Comparison of ENCODE assay signal across 2 cellular contexts in the genomic region with DNA sequence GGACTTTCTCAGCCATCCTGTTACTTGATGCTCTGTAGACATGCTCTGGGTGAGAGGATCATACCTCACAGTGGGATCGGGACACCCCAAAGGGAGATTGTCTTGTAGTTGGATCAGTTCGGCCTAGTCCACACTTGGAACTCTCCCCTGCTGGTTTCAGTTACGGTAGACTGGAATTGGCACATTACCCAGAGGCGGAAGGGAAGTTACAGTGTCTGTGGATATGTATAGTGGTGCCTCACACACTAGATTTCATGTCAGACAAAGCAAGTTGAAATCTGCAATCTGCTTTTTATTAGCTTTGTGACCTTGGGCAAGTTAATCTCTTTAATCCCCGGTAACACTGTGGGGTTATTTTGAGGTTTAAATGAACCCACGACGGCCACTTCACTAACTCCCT.
TF ChIP-seq lines count a peak whose summit lies in the region.

No MANE protein-coding gene starts in this region.

TF ChIP-seq in HEK293, 187 proteins besides CTCF, POLR2A, EP300 and RAD21:
- TF ChIP-seq ZNF76 (tag by site-specific recombination; IDR thresholded peaks at IDR 0.05; ENCODE audit: borderline replicate concordance, low read depth) (no peak), ZNF140 (tag by site-specific recombination; IDR thresholded peaks at IDR 0.05) (no peak), REPIN1 (tag by site-specific recombination; IDR thresholded peaks at IDR 0.05; ENCODE audit: low read depth) (no peak), ZFP41 (tag by site-specific recombination; IDR thresholded peaks at IDR 0.05; ENCODE audit: borderline replicate concordance) (no peak), ZIC2 (tag by site-specific recombination; IDR thresholded peaks at IDR 0.05) (peak; percentile 45), SP7 (tag by site-specific recombination; IDR thresholded peaks at IDR 0.05) (0 out of 2 replicates have a peak, but pooled peaks have one; percentile 66), ZNF214 (tag by site-specific recombination; IDR thresholded peaks at IDR 0.05; ENCODE audit: borderline replicate concordance) (no peak), ZNF677 (tag by site-specific recombination; IDR thresholded peaks at IDR 0.05) (no peak), ZBTB6 (tag by site-specific recombination; IDR thresholded peaks at IDR 0.05) (no peak), ZFHX2 (tag by site-specific recombination; conservative IDR thresholded peaks at IDR 0.05) (no peak)
- TF ChIP-seq, protein P1, sequence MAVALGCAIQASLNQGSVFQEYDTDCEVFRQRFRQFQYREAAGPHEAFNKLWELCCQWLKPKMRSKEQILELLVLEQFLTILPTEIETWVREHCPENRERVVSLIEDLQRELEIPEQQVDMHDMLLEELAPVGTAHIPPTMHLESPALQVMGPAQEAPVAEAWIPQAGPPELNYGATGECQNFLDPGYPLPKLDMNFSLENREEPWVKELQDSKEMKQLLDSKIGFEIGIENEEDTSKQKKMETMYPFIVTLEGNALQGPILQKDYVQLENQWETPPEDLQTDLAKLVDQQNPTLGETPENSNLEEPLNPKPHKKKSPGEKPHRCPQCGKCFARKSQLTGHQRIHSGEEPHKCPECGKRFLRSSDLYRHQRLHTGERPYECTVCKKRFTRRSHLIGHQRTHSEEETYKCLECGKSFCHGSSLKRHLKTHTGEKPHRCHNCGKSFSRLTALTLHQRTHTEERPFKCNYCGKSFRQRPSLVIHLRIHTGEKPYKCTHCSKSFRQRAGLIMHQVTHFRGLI (tag by site-specific recombination; IDR thresholded peaks at IDR 0.05), result no peak

TF ChIP-seq in SK-N-SH, 30 proteins besides CTCF, POLR2A, EP300 and RAD21:
- TF ChIP-seq TCF12 (IDR thresholded peaks at IDR 0.05) (peak; percentile 6; the same call in 1 of the 2 replicates), MAX (IDR thresholded peaks at IDR 0.05; ENCODE audit: low read depth) (no peak)
